Comparison of ENCODE assay signal across 8 cellular contexts in genomic region chr17:27293898-27294688, GRCh38. TPM values are rescaled to one million over a fixed set of nuclear protein-coding genes. Genes with fewer than 3 reads are reported as not detected.
DNase-seq lines count a peak whose midpoint lies in the region; ATAC-seq and TF ChIP-seq lines count a peak whose summit lies in the region.

WSB1 (plus strand) TSS chr17:27294114; CDS start chr17:27294396, 282 bp downstream.

- peak within 1 kb of the TSS; percentile 100 for H3K27ac Mint-ChIP-seq in activated CD4-positive, alpha-beta T cell treated with anti-CD3 and anti-CD28 coated beads, Interleukin-2, amount 10 ng/mL, durations not matched to agents 24 days and 14 days

- TF ChIP-seq CTCF in colonic mucosa (IDR thresholded peaks at IDR 0.05): no peak

- H3K4me1 Mint-ChIP-seq in activated CD4-positive, alpha-beta T cell treated with anti-CD3 and anti-CD28 coated beads, Interleukin-2, amount 10 ng/mL, durations not matched to agents 24 days and 14 days: peaks cover 30% of the 10 kb centered on the region

- H3K27me3 Mint-ChIP-seq in activated CD4-positive, alpha-beta T cell treated with anti-CD3 and anti-CD28 coated beads, Interleukin-2, amount 10 ng/mL, durations not matched to agents 24 days and 14 days: no peaks in the 10 kb centered on the region

- no peaks in the 10 kb centered on the region for H3K9me3 Mint-ChIP-seq in activated CD4-positive, alpha-beta T cell treated with anti-CD3 and anti-CD28 coated beads, Interleukin-2, amount 10 ng/mL, durations not matched to agents 24 days and 14 days

- H3K4me3 Mint-ChIP-seq in activated CD4-positive, alpha-beta T cell treated with anti-CD3 and anti-CD28 coated beads, Interleukin-2, amount 10 ng/mL, durations not matched to agents 24 days and 14 days: peak within 1 kb of the TSS; percentile 98

- H3K9ac ChIP-seq in colonic mucosa (ENCODE audit: low read depth in 2 of 2, low read length in 2 of 2): peak within 1 kb of the TSS; percentile 98 to 100

- intact Hi-C loops in activated CD4-positive, alpha-beta T cell treated with anti-CD3 and anti-CD28 coated beads, Interleukin-2, amount 10 ng/mL, durations not matched to agents 24 days and 14 days (cut with micrococcal nuclease): loop anchor here (1.0 to 2.0 kb wide), 3 partner anchors 38 to 179 kb away; no protein-coding TSS in a partner anchor
- intact Hi-C loops in colonic mucosa (cut with DNase I) (loop anchor here (5.0 kb wide), 1 partner anchor 47 kb away; no protein-coding TSS in a partner anchor), left colon (cut with DNase I, micrococcal nuclease) (loop anchor here in 1 of 2 donors (10.0 kb wide), 1 partner anchor 49 kb away; no protein-coding TSS in a partner anchor)

- ATAC-seq in GM19328 (IDR thresholded peaks at IDR 0.05; ENCODE audit: unreplicated experiment) (peak; percentile 71), HG03469 (IDR thresholded peaks at IDR 0.05; ENCODE audit: unreplicated experiment) (peak; percentile 67), left colon (peak; percentile 88)

- no peaks in the 10 kb centered on the region for H3K27me3 ChIP-seq in colonic mucosa

- H3K4me1 ChIP-seq in colonic mucosa: peaks cover 9% of the 10 kb centered on the region

- DNase-seq in C1 segment of cervical spinal cord (lab: John Stamatoyannopoulos, UW): peak; percentile 68 to 94 (median 90)
- peak; percentile 60 for DNase-seq in NCI-H524 treated with DMSO at 0.1 percent for 48 hours (lab: John Stamatoyannopoulos, UW)
- peak; percentile 98 for DNase-seq in activated CD4-positive, alpha-beta T cell treated with anti-CD3 and anti-CD28 coated beads, Interleukin-2, amount 10 ng/mL, durations not matched to agents 24 days and 14 days
- DNase-seq in colonic mucosa: peak; percentile 94
- DNase-seq in left colon: peak; percentile 92 to 96
- DNase-seq in stimulated activated CD4-positive, alpha-beta T cell treated with anti-CD3 and anti-CD28 coated beads, Interleukin-1b, Interleukin-23, amount 100 ng/mL, for 4 hours (ENCODE audit: low read depth in 2 of 2): peak; percentile 86 to 92

- H3K36me3 Mint-ChIP-seq in activated CD4-positive, alpha-beta T cell treated with anti-CD3 and anti-CD28 coated beads, Interleukin-2, amount 10 ng/mL, durations not matched to agents 24 days and 14 days (ENCODE audit: low read depth): peaks cover 16% of the 10 kb centered on the region

- no peaks in the 10 kb centered on the region for H3K9me3 ChIP-seq in colonic mucosa

- H3K36me3 ChIP-seq in colonic mucosa: no peaks in the 10 kb centered on the region

- peak within 1 kb of the TSS; percentile 99 for H3K27ac ChIP-seq in colonic mucosa

- H3K4me3 ChIP-seq in colonic mucosa: peak within 1 kb of the TSS; percentile 78

RNA-seq across cellular contexts. Expression of gene WSB1, which starts in this region (rescaled TPM):
- total RNA-seq in activated CD4-positive, alpha-beta T cell treated with anti-CD3 and anti-CD28 coated beads, Interleukin-2, amount 10 ng/mL, durations not matched to agents 24 days and 14 days: 135 and 136 TPM in 2 replicates
- total RNA-seq in colonic mucosa (100 to 1,000 TPM in 1 of 2 donors, 10 to 100 TPM in 1; 94.2 to 150 TPM), left colon (100 to 1,000 TPM in 1 of 2 donors, 10 to 100 TPM in 1; 91.9 to 121 TPM)

Comparison
In these comparisons a context has a peak if more than half of its experiments do, and no peak if none do; other contexts are left out.
1. Peak in every context shown above with its lines: DNase-seq, ATAC-seq, H3K4me3 ChIP-seq and H3K27ac ChIP-seq.